In the genomic region with DNA sequence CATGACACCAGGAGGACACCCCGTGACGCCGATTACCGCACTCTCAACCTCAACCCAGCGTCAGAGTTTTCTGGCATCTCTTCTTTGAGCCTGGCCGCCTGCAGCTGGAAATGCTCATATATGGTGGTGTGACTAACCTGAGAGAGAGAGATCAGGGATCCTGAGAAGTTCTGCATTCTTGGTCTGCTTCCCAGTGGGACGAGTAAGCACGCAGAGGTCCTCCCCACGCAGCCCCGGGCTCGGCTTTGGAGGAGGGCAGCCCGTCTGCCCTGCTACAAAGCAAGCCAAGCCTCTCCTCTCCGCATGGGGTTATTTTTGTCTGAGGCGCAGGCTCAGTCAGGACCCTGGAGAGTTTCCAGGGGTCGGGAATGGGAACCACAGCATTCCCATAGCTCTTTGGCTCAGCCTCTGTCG, we compare ENCODE assay signal across 8 cellular contexts. TPM values are rescaled to one million over a fixed set of nuclear protein-coding genes. Genes with fewer than 3 reads are reported as not detected.
A peak's percentile ranks its signal among the peaks of the same experiment; 100 is the strongest.
DNase-seq lines count a peak whose midpoint lies in the region; ATAC-seq and TF ChIP-seq lines count a peak whose summit lies in the region.

No MANE protein-coding gene starts in this region.

- ATAC-seq in HG02759 (IDR thresholded peaks at IDR 0.05; ENCODE audit: unreplicated experiment) (no peak), GM18867 (IDR thresholded peaks at IDR 0.05; ENCODE audit: unreplicated experiment) (no peak)

- CTCF ChIA-PET in RWPE1 (lab: Yijun Ruan, JAX), result interaction anchor here (0.5 to 1.2 kb wide), 2 partner anchors 45 to 116 kb away, joined by 3 read pairs; no protein-coding TSS in a partner anchor
- CTCF ChIA-PET in activated CD4-positive, alpha-beta T cell treated with anti-CD3 and anti-CD28 coated beads, Interleukin-2, amount 10 ng/mL, durations not matched to agents 7 days and 5 days (lab: Charles Lee), result interaction anchor here (1.6 kb wide), 1 partner anchor 8 kb away, joined by 4 read pairs; no protein-coding TSS in a partner anchor

- H3K9me3 Mint-ChIP-seq in nephron progenitor cell, result no peaks in the 10 kb centered on the region
- no peaks in the 10 kb centered on the region for H3K9me3 Mint-ChIP-seq in activated CD4-positive, alpha-beta T cell treated with anti-CD3 and anti-CD28 coated beads, Interleukin-2, amount 10 ng/mL, durations not matched to agents 7 days and 5 days

- no peak overlapping the region for H3K27ac Mint-ChIP-seq in nephron progenitor cell
- no peak overlapping the region for H3K27ac Mint-ChIP-seq in activated CD4-positive, alpha-beta T cell treated with anti-CD3 and anti-CD28 coated beads, Interleukin-2, amount 10 ng/mL, durations not matched to agents 7 days and 5 days

- no peak overlapping the region for H3K4me3 Mint-ChIP-seq in nephron progenitor cell
- no peak overlapping the region for H3K4me3 Mint-ChIP-seq in activated CD4-positive, alpha-beta T cell treated with anti-CD3 and anti-CD28 coated beads, Interleukin-2, amount 10 ng/mL, durations not matched to agents 7 days and 5 days

- DNase-seq in ACHN, result peak; percentile 100
- peak; percentile 81 for DNase-seq in RWPE1 (ENCODE audit: low spot score)
- DNase-seq in fibroblast of the aortic adventitia (ENCODE audit: low read depth), result peak; percentile 100
- peak; percentile 67 for DNase-seq in nephron progenitor cell
- no peak for DNase-seq in activated CD4-positive, alpha-beta T cell treated with anti-CD3 and anti-CD28 coated beads, Interleukin-2, amount 10 ng/mL, durations not matched to agents 7 days and 5 days
- DNase-seq in GM13977 (ENCODE audit: low spot score), result no peak

- H3K4me1 Mint-ChIP-seq in nephron progenitor cell, result peaks cover 22% of the 10 kb centered on the region
- no peaks in the 10 kb centered on the region for H3K4me1 Mint-ChIP-seq in activated CD4-positive, alpha-beta T cell treated with anti-CD3 and anti-CD28 coated beads, Interleukin-2, amount 10 ng/mL, durations not matched to agents 7 days and 5 days

- no peaks in the 10 kb centered on the region for H3K36me3 Mint-ChIP-seq in nephron progenitor cell (ENCODE audit: low read depth)
- H3K36me3 Mint-ChIP-seq in activated CD4-positive, alpha-beta T cell treated with anti-CD3 and anti-CD28 coated beads, Interleukin-2, amount 10 ng/mL, durations not matched to agents 7 days and 5 days (ENCODE audit: low read depth), result no peaks in the 10 kb centered on the region

- H3K4me3 ChIP-seq in fibroblast of the aortic adventitia (ENCODE audit: low read depth, low read length), result no peak overlapping the region

- in situ Hi-C loops in ACHN (cut with HindIII; ENCODE audit: low pct_ligation_motif_present, low pct_unique_long_range_greater_than_20kb, low sequenced_read_pairs), result no loop called here
- in situ Hi-C loops in GM13977 (cut with MboI; ENCODE audit: low pct_unique_long_range_greater_than_20kb, low sequenced_read_pairs, unreplicated experiment), result no loop called here

- POLR2A ChIA-PET in RWPE1 (lab: Yijun Ruan, JAX; ENCODE audit: low non-redundant PET), result no interaction called here
- POLR2A ChIA-PET in activated CD4-positive, alpha-beta T cell treated with anti-CD3 and anti-CD28 coated beads, Interleukin-2, amount 10 ng/mL, durations not matched to agents 7 days and 5 days (lab: Charles Lee), result no interaction called here

- TF ChIP-seq CTCF in RWPE1 (conservative IDR thresholded peaks at IDR 0.05; ENCODE audit: low read depth), result no peak
- TF ChIP-seq CTCF in fibroblast of the aortic adventitia (IDR thresholded peaks at IDR 0.05; ENCODE audit: insufficient read depth, low read length), result no peak
- no peak for TF ChIP-seq CTCF in nephron progenitor cell (IDR thresholded peaks at IDR 0.05)
- no peak for TF ChIP-seq CTCF in GM13977 (IDR thresholded peaks at IDR 0.05; ENCODE audit: extremely low read depth, insufficient read depth, missing control alignments)

- H3K27ac ChIP-seq in RWPE1, result peak overlapping the region; percentile 68

- H3K27me3 Mint-ChIP-seq in nephron progenitor cell (ENCODE audit: low read depth, poor library complexity), result peaks cover 66% of the 10 kb centered on the region
- peaks cover 15% of the 10 kb centered on the region for H3K27me3 Mint-ChIP-seq in activated CD4-positive, alpha-beta T cell treated with anti-CD3 and anti-CD28 coated beads, Interleukin-2, amount 10 ng/mL, durations not matched to agents 7 days and 5 days

RNA-seq across cellular contexts. Expression of a gene that starts 16.5 kb away (rescaled TPM):
- total RNA-seq in fibroblast of the aortic adventitia (ENCODE audit: low replicate concordance), result 0.99 and 29.3 TPM in 2 replicates
- under 1 TPM; 0.25 to 0.27 TPM for total RNA-seq in activated CD4-positive, alpha-beta T cell treated with anti-CD3 and anti-CD28 coated beads, Interleukin-2, amount 10 ng/mL, durations not matched to agents 7 days and 5 days

Comparison
In these comparisons a context has a peak if more than half of its experiments do, and no peak if none do; other contexts are left out.
1. DNase-seq: peak in ACHN (single experiment), RWPE1 (single experiment), fibroblast of the aortic adventitia (single experiment) and nephron progenitor cell (single experiment); none in activated CD4-positive, alpha-beta T cell treated with anti-CD3 and anti-CD28 coated beads, Interleukin-2, amount 10 ng/mL, durations not matched to agents 7 days and 5 days (single experiment) and GM13977 (single experiment).